In the genomic region with DNA sequence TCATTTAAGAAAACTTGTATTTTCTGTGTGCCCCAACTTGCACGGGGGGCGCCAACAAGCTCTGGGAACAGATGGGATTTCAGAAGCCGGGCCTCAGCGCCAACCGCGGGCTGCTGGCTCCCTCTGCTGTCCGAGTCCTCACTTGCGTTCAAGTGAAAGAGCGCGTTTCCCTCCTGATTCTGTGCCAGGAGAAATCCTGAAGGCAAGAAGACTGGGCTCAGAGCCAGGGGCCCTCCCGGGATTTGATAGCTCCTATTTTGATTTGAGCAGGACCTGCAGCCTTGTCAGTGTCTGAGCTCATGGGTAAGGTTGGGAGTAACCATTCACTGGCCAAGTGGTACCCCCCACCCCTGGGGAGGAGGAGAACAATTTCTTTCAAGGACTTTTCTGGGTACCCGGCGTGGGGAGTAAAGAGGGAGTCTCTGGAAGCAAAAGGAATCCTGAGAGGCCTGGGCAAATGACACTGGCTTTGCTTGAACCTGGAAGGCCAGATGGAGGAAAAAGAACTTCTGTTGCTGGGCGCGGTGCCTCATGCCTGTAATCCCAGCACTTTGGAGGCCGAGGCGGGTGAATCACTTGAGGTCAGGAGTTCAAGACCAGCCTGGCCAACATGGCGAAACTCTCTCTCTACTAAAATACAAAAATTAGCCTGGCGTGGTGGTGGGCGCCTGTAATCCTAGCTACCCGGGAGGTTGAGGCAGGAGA, we compare ENCODE assay signal across 8 cellular contexts.
DNase-seq lines count a peak whose midpoint lies in the region; ATAC-seq and TF ChIP-seq lines count a peak whose summit lies in the region.

No MANE protein-coding gene starts in this region.

- peaks cover 7 to 8% of the 10 kb centered on the region in 2 donors for H3K9me3 Mint-ChIP-seq in stimulated activated naive B cell treated with anti-CD40 and anti-IgM and Interleukin-4, amounts not matched to agents 10 μg/mL and 1 μg/mL and 100 μg/mL, for 72 hours

- no peaks in the 10 kb centered on the region for H4K20me1 ChIP-seq in neural cell (ENCODE audit: insufficient read depth)

- peak overlapping the region in 1 of 2 donors; percentile 52 for H3K4me3 Mint-ChIP-seq in stimulated activated naive B cell treated with anti-CD40 and anti-IgM and Interleukin-4, amounts not matched to agents 10 μg/mL and 1 μg/mL and 100 μg/mL, for 72 hours

- TF ChIP-seq CTCF in LNCAP (IDR thresholded peaks at IDR 0.05) (peak; percentile 89), fibroblast of mammary gland (conservative IDR thresholded peaks at IDR 0.05; ENCODE audit: control insufficient read depth, insufficient read depth, low read depth, low read length) (peak; percentile 81), neural cell (IDR thresholded peaks at IDR 0.05; ENCODE audit: poor library complexity, severe bottlenecking) (peak; percentile 98)

- H3K9ac ChIP-seq in neural cell (ENCODE audit: low read length): no peak overlapping the region

- peak; percentile 75 to 78 for ATAC-seq in stimulated activated naive B cell treated with anti-CD40 and anti-IgM and Interleukin-4, amounts not matched to agents 10 μg/mL and 1 μg/mL and 100 μg/mL, for 72 hours (replicated peaks)
- no peak for ATAC-seq in HG03045 (IDR thresholded peaks at IDR 0.05; ENCODE audit: unreplicated experiment)

- no peak overlapping the region for H2AFZ ChIP-seq in neural cell (ENCODE audit: low read depth, low read length)

- no peak overlapping the region for H3K27ac Mint-ChIP-seq in stimulated activated naive B cell treated with anti-CD40 and anti-IgM and Interleukin-4, amounts not matched to agents 10 μg/mL and 1 μg/mL and 100 μg/mL, for 72 hours

- no peaks in the 10 kb centered on the region for H3F3A ChIP-seq in neural cell (ENCODE audit: insufficient read depth, low read length, poor library complexity, severe bottlenecking)

- no peaks in the 10 kb centered on the region for H3K79me2 ChIP-seq in neural cell (replicated peaks; ENCODE audit: insufficient read depth, low read length)

- peak; percentile 100 for TF ChIP-seq RAD21 in neural cell (conservative IDR thresholded peaks at IDR 0.05)

- no peak for TF ChIP-seq EP300 in neural cell (conservative IDR thresholded peaks at IDR 0.05; ENCODE audit: poor library complexity, severe bottlenecking)

- peaks cover 5 to 7% of the 10 kb centered on the region in 2 donors for H3K36me3 Mint-ChIP-seq in stimulated activated naive B cell treated with anti-CD40 and anti-IgM and Interleukin-4, amounts not matched to agents 10 μg/mL and 1 μg/mL and 100 μg/mL, for 72 hours

- H3K36me3 ChIP-seq in neural cell (ENCODE audit: insufficient read depth, low read length): no peaks in the 10 kb centered on the region

- H3K4me2 ChIP-seq in neural cell (ENCODE audit: low read length): no peak overlapping the region

- no peaks in the 10 kb centered on the region for H3K27me3 ChIP-seq in neural cell (ENCODE audit: insufficient read depth, low read depth, low read length)

- peak; percentile 77 for DNase-seq in DMS53 (lab: John Stamatoyannopoulos, UW)
- peak; percentile 44 for DNase-seq in activated T-helper 1 cell treated with Interleukin-2 at 50 U/mL for 16 hours (ENCODE audit: low read depth)
- DNase-seq in fibroblast of mammary gland (ENCODE audit: low read depth): peak; percentile 91
- peak; percentile 47 for DNase-seq in stimulated activated naive B cell treated with anti-CD40 and anti-IgM and Interleukin-4, amounts not matched to agents 10 μg/mL and 1 μg/mL and 100 μg/mL, for 72 hours

- H3K4me1 Mint-ChIP-seq in stimulated activated naive B cell treated with anti-CD40 and anti-IgM and Interleukin-4, amounts not matched to agents 10 μg/mL and 1 μg/mL and 100 μg/mL, for 72 hours: peaks cover 6% of the 10 kb centered on the region in 2 donors

- peaks cover 18 to 35% of the 10 kb centered on the region in 2 donors for H3K27me3 Mint-ChIP-seq in stimulated activated naive B cell treated with anti-CD40 and anti-IgM and Interleukin-4, amounts not matched to agents 10 μg/mL and 1 μg/mL and 100 μg/mL, for 72 hours

- peaks cover 3% of the 10 kb centered on the region for H3K9me3 ChIP-seq in neural cell (ENCODE audit: low read length)

- H3K4me3 ChIP-seq in fibroblast of mammary gland (ENCODE audit: control insufficient read depth, low read depth, low read length): peak overlapping the region; percentile 13
- H3K4me3 ChIP-seq in neural cell (ENCODE audit: low read length): no peak overlapping the region

- H3K9me2 ChIP-seq in neural cell (ENCODE audit: insufficient read depth, low read length): no peaks in the 10 kb centered on the region

- no peak overlapping the region for H3K27ac ChIP-seq in neural cell (ENCODE audit: low read length)

TF ChIP-seq in PFSK-1, 5 proteins besides CTCF, POLR2A, EP300 and RAD21:
- no peak for TF ChIP-seq POLR2AphosphoS5 (IDR thresholded peaks at IDR 0.05; ENCODE audit: low read depth, low read length)
- peak; percentile 32 for TF ChIP-seq FOXP2 (optimal IDR thresholded peaks at IDR 0.05; ENCODE audit: borderline replicate concordance, extremely low read depth, extremely low read length, insufficient read depth)

TF ChIP-seq in neural cell, 6 proteins besides CTCF, POLR2A, EP300 and RAD21:
- TF ChIP-seq MXI1 (conservative IDR thresholded peaks at IDR 0.05; ENCODE audit: poor library complexity, severe bottlenecking) (no peak), EZH2 (IDR thresholded peaks at IDR 0.05; ENCODE audit: borderline replicate concordance, insufficient read depth, low read length, poor library complexity, severe bottlenecking) (no peak), REST (IDR thresholded peaks at IDR 0.05; ENCODE audit: borderline replicate concordance) (no peak), SMC3 (conservative IDR thresholded peaks at IDR 0.05; ENCODE audit: poor library complexity) (peak; percentile 100), TAF1 (IDR thresholded peaks at IDR 0.05; ENCODE audit: low read depth) (no peak), POLR2AphosphoS5 (IDR thresholded peaks at IDR 0.05) (no peak)
